ENCODE assay signal across 8 cellular contexts in genomic region chr10:79346388-79347225, GRCh38.
A peak's percentile ranks its signal among the peaks of the same experiment; 100 is the strongest.
DNase-seq lines count a peak whose midpoint lies in the region; ATAC-seq and TF ChIP-seq lines count a peak whose summit lies in the region.

No MANE protein-coding gene starts in this region.

- peak overlapping the region; percentile 27 for H3K4me3 ChIP-seq in SU-DHL-6 (ENCODE audit: insufficient read depth, low read length, poor library complexity, severe bottlenecking)
- peak overlapping the region; percentile 44 to 84 for H3K4me3 ChIP-seq in stomach smooth muscle (ENCODE audit: low read length in 2 of 2)

- no peaks in the 10 kb centered on the region for H3K9me2 ChIP-seq in SU-DHL-6 (replicated peaks; ENCODE audit: insufficient read depth, low read length)

- ATAC-seq in GM21528 (IDR thresholded peaks at IDR 0.05; ENCODE audit: low FRiP score, unreplicated experiment): no peak

- H3K36me3 ChIP-seq in SU-DHL-6 (ENCODE audit: low read length): no peaks in the 10 kb centered on the region; the same call in 1 of the 2 replicates
- peaks cover 20 to 21% of the 10 kb centered on the region in 2 donors for H3K36me3 ChIP-seq in stomach smooth muscle (ENCODE audit: control insufficient read depth in 2 of 2, insufficient read depth in 2 of 2, low read length in 2 of 2)

- no peaks in the 10 kb centered on the region for H3K27me3 ChIP-seq in SU-DHL-6 (ENCODE audit: low read length)
- no peaks in the 10 kb centered on the region for H3K27me3 ChIP-seq in stomach smooth muscle (ENCODE audit: control insufficient read depth in 1 of 2, insufficient read depth in 2 of 2, low read length in 2 of 2)

- peaks cover 3% of the 10 kb centered on the region for H3F3A ChIP-seq in SU-DHL-6 (ENCODE audit: insufficient read depth)

- H3K9ac ChIP-seq in SU-DHL-6 (ENCODE audit: low read length): peak overlapping the region; percentile 99
- H3K9ac ChIP-seq in stomach smooth muscle (ENCODE audit: low read length in 2 of 2): peak overlapping the region; percentile 40 to 62

- DNase-seq in activated T-cell treated with anti-CD3 and anti-CD28 coated beads, Interleukin-2, amount 50 U/mL, for 24 hours: no peak
- no peak for DNase-seq in activated T-cell treated with anti-CD3 and anti-CD28 coated beads, Interleukin-2, amount 50 U/mL, for 1 hour
- DNase-seq in iPS DF 19.7 (ENCODE audit: low read depth, low spot score) (peak; percentile 50), NCI-H1105 treated with DMSO at 0.1 percent for 48 hours (lab: John Stamatoyannopoulos, UW) (no peak), GM03348 (ENCODE audit: low spot score) (no peak)

- H3K4me3 Mint-ChIP-seq in activated T-cell treated with anti-CD3 and anti-CD28 coated beads, Interleukin-2, amount 50 U/mL, for 24 hours: peak overlapping the region; percentile 89

- H4K20me1 ChIP-seq in SU-DHL-6 (ENCODE audit: low read depth, low read length): peaks cover 10% of the 10 kb centered on the region; the same call in 1 of the 2 replicates

- TF ChIP-seq CTCF in SU-DHL-6 (IDR thresholded peaks at IDR 0.05; ENCODE audit: insufficient read depth, low read length, poor library complexity, severe bottlenecking): no peak

- H3K4me2 ChIP-seq in SU-DHL-6 (ENCODE audit: low read depth, low read length, poor library complexity, severe bottlenecking): peak overlapping the region; percentile 67

- peaks cover 25% of the 10 kb centered on the region for H3K4me1 Mint-ChIP-seq in activated T-cell treated with anti-CD3 and anti-CD28 coated beads, Interleukin-2, amount 50 U/mL, for 24 hours (ENCODE audit: low read depth)

- H3K4me1 ChIP-seq in stomach smooth muscle (ENCODE audit: control insufficient read depth, insufficient read depth, low read length): peaks cover 34% of the 10 kb centered on the region

- no peaks in the 10 kb centered on the region for H3K9me3 ChIP-seq in SU-DHL-6 (ENCODE audit: insufficient read depth, low read length)
- no peaks in the 10 kb centered on the region for H3K9me3 ChIP-seq in stomach smooth muscle (ENCODE audit: control insufficient read depth in 2 of 2, low read length in 2 of 2)

- no peaks in the 10 kb centered on the region for H3K27me3 Mint-ChIP-seq in activated T-cell treated with anti-CD3 and anti-CD28 coated beads, Interleukin-2, amount 50 U/mL, for 24 hours

- peak overlapping the region; percentile 72 for H2AFZ ChIP-seq in SU-DHL-6 (ENCODE audit: low read depth, low read length, severe bottlenecking)

- peak overlapping the region; percentile 33 for H3K27ac Mint-ChIP-seq in activated T-cell treated with anti-CD3 and anti-CD28 coated beads, Interleukin-2, amount 50 U/mL, for 24 hours

- H3K9me3 Mint-ChIP-seq in activated T-cell treated with anti-CD3 and anti-CD28 coated beads, Interleukin-2, amount 50 U/mL, for 24 hours: no peaks in the 10 kb centered on the region

- H3K36me3 Mint-ChIP-seq in activated T-cell treated with anti-CD3 and anti-CD28 coated beads, Interleukin-2, amount 50 U/mL, for 24 hours (ENCODE audit: low read depth): peaks cover 40% of the 10 kb centered on the region

- H3K27ac ChIP-seq in SU-DHL-6 (ENCODE audit: low read depth, low read length) (peak overlapping the region; percentile 65), stomach smooth muscle (ENCODE audit: low read length) (peak overlapping the region; percentile 71)

- H3K79me2 ChIP-seq in SU-DHL-6 (ENCODE audit: insufficient read depth, low read length): peaks cover 26% of the 10 kb centered on the region
